ENCODE assay signal across 2 cellular contexts in genomic region chr7:106270122-106270977, GRCh38.
TF ChIP-seq lines count a peak whose summit lies in the region.

No MANE protein-coding gene starts in this region.

TF ChIP-seq in A549, 52 proteins besides CTCF, POLR2A, EP300 and RAD21 (continued from another document):
- TF ChIP-seq ATOH8 (CRISPR knock-in tag; IDR thresholded peaks at IDR 0.05; ENCODE audit: low read depth) (no peak), FOSL2 (IDR thresholded peaks at IDR 0.05) (no peak), FOSL2 (CRISPR knock-in tag; IDR thresholded peaks at IDR 0.05) (no peak), BCL3 (IDR thresholded peaks at IDR 0.05) (no peak)

TF ChIP-seq in SK-N-SH treated with all-trans-retinoic acid at 6 μM for 48 hours, 23 proteins besides CTCF, POLR2A, EP300 and RAD21:
- no peak for TF ChIP-seq POU6F1 (CRISPR knock-in tag; IDR thresholded peaks at IDR 0.05; ENCODE audit: borderline replicate concordance, low read depth)
- no peak for TF ChIP-seq CREB5 (CRISPR knock-in tag; IDR thresholded peaks at IDR 0.05; ENCODE audit: low read depth)
- TF ChIP-seq ARNTL (CRISPR knock-in tag; IDR thresholded peaks at IDR 0.05; ENCODE audit: borderline replicate concordance, low read depth): no peak
- TF ChIP-seq CSDC2 (CRISPR knock-in tag; IDR thresholded peaks at IDR 0.05): no peak
- TF ChIP-seq RARB (CRISPR knock-in tag; IDR thresholded peaks at IDR 0.05): no peak
- TF ChIP-seq PATZ1 (CRISPR knock-in tag; IDR thresholded peaks at IDR 0.05; ENCODE audit: borderline replicate concordance): no peak
- TF ChIP-seq TSHZ2 (CRISPR knock-in tag; IDR thresholded peaks at IDR 0.05): no peak
- TF ChIP-seq ZC3H10 (CRISPR knock-in tag; IDR thresholded peaks at IDR 0.05): no peak
- TF ChIP-seq OSR1 (CRISPR knock-in tag; IDR thresholded peaks at IDR 0.05): no peak
- TF ChIP-seq TCF4 (CRISPR knock-in tag; IDR thresholded peaks at IDR 0.05; ENCODE audit: borderline replicate concordance): no peak
- TF ChIP-seq ESRRG (CRISPR knock-in tag; IDR thresholded peaks at IDR 0.05): no peak
- TF ChIP-seq BACH2 (CRISPR knock-in tag; IDR thresholded peaks at IDR 0.05; ENCODE audit: borderline replicate concordance): no peak
- TF ChIP-seq CSRNP3 (CRISPR knock-in tag; IDR thresholded peaks at IDR 0.05): no peak
- no peak for TF ChIP-seq ZFP30 (CRISPR knock-in tag; IDR thresholded peaks at IDR 0.05)
- TF ChIP-seq ZNF8 (CRISPR knock-in tag; IDR thresholded peaks at IDR 0.05): no peak
- TF ChIP-seq ZFP3 (CRISPR knock-in tag; IDR thresholded peaks at IDR 0.05): no peak
- TF ChIP-seq ISL1 (CRISPR knock-in tag; IDR thresholded peaks at IDR 0.05): no peak
